ENCODE assay signal across 8 cellular contexts in the genomic region with DNA sequence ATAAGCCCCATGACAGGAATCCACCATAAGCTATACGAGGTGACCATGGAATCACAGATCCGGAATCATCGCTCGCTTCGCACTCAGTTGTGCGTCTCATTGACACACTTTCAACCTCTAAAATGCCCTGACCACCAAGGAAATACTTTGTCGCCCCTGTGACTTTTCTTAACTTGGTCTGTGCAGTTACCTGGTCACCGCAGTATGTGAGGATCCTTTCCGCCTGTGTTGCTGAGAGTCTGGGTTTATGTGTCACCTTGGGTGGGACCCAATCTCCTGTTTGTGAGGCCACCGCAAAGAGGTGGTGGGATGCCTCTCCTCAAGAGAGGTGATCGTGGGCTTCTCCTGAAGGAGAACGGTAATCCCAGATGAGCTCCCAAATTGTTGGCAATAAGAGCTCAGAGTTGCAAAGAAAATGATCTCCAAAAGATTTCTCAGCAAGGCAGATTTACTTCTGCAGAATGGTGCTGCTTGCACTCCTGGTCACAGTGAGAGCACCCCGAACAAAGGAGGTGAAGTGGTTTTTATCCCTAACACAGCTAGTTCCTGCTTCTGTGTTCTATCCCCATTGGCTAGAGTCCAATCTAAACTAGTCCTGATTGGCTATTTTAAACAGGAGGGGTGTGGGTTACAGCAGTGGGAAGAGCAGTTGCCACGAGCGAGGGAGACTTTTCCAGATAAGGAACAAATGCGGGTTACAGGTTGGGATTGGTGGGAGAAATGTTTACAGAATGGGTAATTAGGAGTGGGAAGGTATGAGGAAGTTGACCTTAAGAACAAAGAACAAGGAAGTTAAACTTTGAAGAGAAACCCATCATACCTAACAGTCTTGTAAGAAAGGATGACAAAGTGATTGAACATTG. TPM values are rescaled to one million over a fixed set of nuclear protein-coding genes. Genes with fewer than 3 reads are reported as not detected.
DNase-seq lines count a peak whose midpoint lies in the region; ATAC-seq and TF ChIP-seq lines count a peak whose summit lies in the region.

No MANE protein-coding gene starts in this region.

- POLR2A ChIA-PET in activated CD8-positive, alpha-beta T cell treated with anti-CD3 and anti-CD28 coated beads for 36 hours (lab: Charles Lee), result interaction anchor here (0.6 to 7.1 kb wide), 15 partner anchors 7 to 337 kb away, joined by 3 to 148 read pairs (median 5); a partner anchor contains a TSS

- peak; percentile 62 for DNase-seq in Calu3
- no peak for DNase-seq in activated CD8-positive, alpha-beta T cell treated with anti-CD3 and anti-CD28 coated beads for 36 hours
- no peak for DNase-seq in mesothelial cell of epicardium (ENCODE audit: low spot score in 2 of 2, unreplicated experiment in 2 of 2)
- no peak for DNase-seq in ACHN
- DNase-seq in SK-N-DZ (ENCODE audit: low spot score), result no peak
- no peak for DNase-seq in activated naive CD4-positive, alpha-beta T cell (lab: John Stamatoyannopoulos, UW)

- H3K4me1 Mint-ChIP-seq in Calu3 (ENCODE audit: low read depth, unreplicated experiment), result peaks cover 95% of the 10 kb centered on the region
- peaks cover 58% of the 10 kb centered on the region for H3K4me1 Mint-ChIP-seq in activated CD8-positive, alpha-beta T cell treated with anti-CD3 and anti-CD28 coated beads for 36 hours (ENCODE audit: low read depth)
- H3K4me1 Mint-ChIP-seq in mesothelial cell of epicardium, result peaks cover 44% of the 10 kb centered on the region

- H3K27me3 ChIP-seq in HUES6 (ENCODE audit: control insufficient read depth, insufficient read depth, low read length), result no peaks in the 10 kb centered on the region

- no peak overlapping the region for H3K27ac ChIP-seq in HUES6 (ENCODE audit: low read depth, low read length)

- TF ChIP-seq CTCF in Calu3 (IDR thresholded peaks at IDR 0.05; ENCODE audit: unreplicated experiment) (no peak), mesothelial cell of epicardium (IDR thresholded peaks at IDR 0.05; ENCODE audit: unreplicated experiment) (no peak)
- no peak for TF ChIP-seq CTCF in activated CD8-positive, alpha-beta T cell treated with anti-CD3 and anti-CD28 coated beads for 36 hours (IDR thresholded peaks at IDR 0.05)

- H3K9me3 Mint-ChIP-seq in Calu3 (ENCODE audit: low read depth, unreplicated experiment), result peaks cover 36% of the 10 kb centered on the region
- peaks cover 18% of the 10 kb centered on the region for H3K9me3 Mint-ChIP-seq in activated CD8-positive, alpha-beta T cell treated with anti-CD3 and anti-CD28 coated beads for 36 hours
- peaks cover 59% of the 10 kb centered on the region for H3K9me3 Mint-ChIP-seq in mesothelial cell of epicardium

- peaks cover 37% of the 10 kb centered on the region for H3K4me1 ChIP-seq in HUES6 (ENCODE audit: control insufficient read depth, insufficient read depth, low read length)

- H3K27me3 Mint-ChIP-seq in Calu3 (ENCODE audit: unreplicated experiment), result peaks cover 29% of the 10 kb centered on the region
- H3K27me3 Mint-ChIP-seq in activated CD8-positive, alpha-beta T cell treated with anti-CD3 and anti-CD28 coated beads for 36 hours, result no peaks in the 10 kb centered on the region
- no peaks in the 10 kb centered on the region for H3K27me3 Mint-ChIP-seq in mesothelial cell of epicardium (ENCODE audit: low read depth)

- H3K36me3 Mint-ChIP-seq in Calu3 (ENCODE audit: insufficient read depth, unreplicated experiment) (peaks cover 100% of the 10 kb centered on the region), mesothelial cell of epicardium (peaks cover 89% of the 10 kb centered on the region)
- H3K36me3 Mint-ChIP-seq in activated CD8-positive, alpha-beta T cell treated with anti-CD3 and anti-CD28 coated beads for 36 hours (ENCODE audit: low read depth), result peaks cover 95% of the 10 kb centered on the region

- CTCF ChIA-PET in Calu3 (lab: Charles Lee), result interaction anchor here (0.7 to 1.2 kb wide), 2 partner anchors 11 to 197 kb away, joined by 3 to 6 read pairs; no protein-coding TSS in a partner anchor
- CTCF ChIA-PET in activated CD8-positive, alpha-beta T cell treated with anti-CD3 and anti-CD28 coated beads for 36 hours (lab: Charles Lee), result interaction anchor here (1.0 kb wide), 1 partner anchor 47 kb away, joined by 3 read pairs; no protein-coding TSS in a partner anchor

- no peak for ATAC-seq in activated CD8-positive, alpha-beta T cell treated with anti-CD3 and anti-CD28 coated beads for 36 hours
- no peak for ATAC-seq in HG02885 (IDR thresholded peaks at IDR 0.05; ENCODE audit: poor library complexity, unreplicated experiment)

- in situ Hi-C loops in ACHN (cut with HindIII; ENCODE audit: low pct_ligation_motif_present, low pct_unique_long_range_greater_than_20kb, low sequenced_read_pairs), result no loop called here

- H3K27ac Mint-ChIP-seq in Calu3 (ENCODE audit: unreplicated experiment) (peak overlapping the region; percentile 95), mesothelial cell of epicardium (peak overlapping the region; percentile 75)
- H3K27ac Mint-ChIP-seq in activated CD8-positive, alpha-beta T cell treated with anti-CD3 and anti-CD28 coated beads for 36 hours, result peak overlapping the region; percentile 100

- BruUV-seq in Calu3 (replicated peaks; lab: Mats Ljungman, UMichigan), result TSS peak; percentile 85

- peak overlapping the region; percentile 38 for H3K4me3 Mint-ChIP-seq in Calu3 (ENCODE audit: low read depth, unreplicated experiment)
- H3K4me3 Mint-ChIP-seq in activated CD8-positive, alpha-beta T cell treated with anti-CD3 and anti-CD28 coated beads for 36 hours, result peak overlapping the region; percentile 100
- H3K4me3 Mint-ChIP-seq in mesothelial cell of epicardium, result peak overlapping the region; percentile 24

- intact Hi-C loops in Calu3 (cut with micrococcal nuclease; ENCODE audit: unreplicated experiment), result loop anchor here (1.0 kb wide), 1 partner anchor 9 kb away; a partner anchor contains a TSS
- intact Hi-C loops in activated CD8-positive, alpha-beta T cell treated with anti-CD3 and anti-CD28 coated beads for 36 hours (cut with micrococcal nuclease), result no loop called here

- H3K9ac ChIP-seq in HUES6 (ENCODE audit: low read length), result peak overlapping the region; percentile 3

- peaks cover 92% of the 10 kb centered on the region for H3K36me3 ChIP-seq in HUES6 (ENCODE audit: control insufficient read depth, insufficient read depth, low read length)

- peak overlapping the region; percentile 42; the same call in 1 of the 2 replicates for H3K4me3 ChIP-seq in HUES6 (ENCODE audit: low read depth, low read length)

- no peaks in the 10 kb centered on the region for H3K9me3 ChIP-seq in HUES6 (ENCODE audit: control insufficient read depth, insufficient read depth, low read depth, low read length)

RNA-seq across cellular contexts. Expression of a gene that starts 9.1 kb away (rescaled TPM):
- total RNA-seq in Calu3 (2022) (94.1 and 156 TPM in 2 replicates), mesothelial cell of epicardium (15.5 to 16.8 TPM (median 15.9 TPM) in 3 replicates)
- total RNA-seq in activated CD8-positive, alpha-beta T cell treated with anti-CD3 and anti-CD28 coated beads for 36 hours, result 10 to 100 TPM; 27.4 to 27.7 TPM
- polyA plus RNA-seq in SK-N-DZ (2014; cell fraction: cytosol; rRNA removed), result 5.2 and 6.0 TPM in 2 replicates
- polyA plus RNA-seq in SK-N-DZ (2014; cell fraction: nucleus; rRNA removed), result 5.4 and 7.8 TPM in 2 replicates

Comparison
In these comparisons a context has a peak if more than half of its experiments do, and no peak if none do; other contexts are left out.
1. H3K4me3 Mint-ChIP-seq: peak in every context shown above with its lines; median percentile 100 in activated CD8-positive, alpha-beta T cell treated with anti-CD3 and anti-CD28 coated beads for 36 hours; 38 in Calu3; 24 in mesothelial cell of epicardium.